ENCODE assay signal across 9 cellular contexts in genomic region chr17:41837761-41838538, GRCh38. TPM values are rescaled to one million over a fixed set of nuclear protein-coding genes. Genes with fewer than 3 reads are reported as not detected.
DNase-seq lines count a peak whose midpoint lies in the region; ATAC-seq and TF ChIP-seq lines count a peak whose summit lies in the region.
"Had no signal": no experiment of that assay in that cellular context is flagged by ENCODE, and none has a peak within 500 bp of the region (broad histone marks: within the 10 kb centered on the region; RNA-seq: fewer than 3 reads in every experiment).

Gene KLHL10, plus strand, starts transcription at chr17:41837825. Its CDS starts 108 bp downstream, at chr17:41837933.

- no peaks in the 10 kb centered on the region for H3K27me3 Mint-ChIP-seq in IgD-negative memory B cell
- H3K27me3 Mint-ChIP-seq in central memory CD8-positive, alpha-beta T cell: no peaks in the 10 kb centered on the region
- H3K27me3 Mint-ChIP-seq in nephron progenitor cell (ENCODE audit: low read depth, poor library complexity): peaks cover 4% of the 10 kb centered on the region

- H3K4me1 ChIP-seq in BE2C: peaks cover 4% of the 10 kb centered on the region; the same call in 1 of the 2 replicates
- peaks cover 0 to 18% (median 7%) of the 10 kb centered on the region in 4 donors for H3K4me1 ChIP-seq in tibial nerve

- no peak for ATAC-seq in central memory CD8-positive, alpha-beta T cell (replicated peaks; ENCODE audit: extremely low read depth, poor library complexity, severe bottlenecking)

- H3K27me3 ChIP-seq in BE2C (no peaks in the 10 kb centered on the region), tibial nerve (no peaks in the 10 kb centered on the region)

- H3K4me3 Mint-ChIP-seq in IgD-negative memory B cell (peak within 1 kb of the TSS; percentile 80 to 95 (median 89)), nephron progenitor cell (peak within 1 kb of the TSS; percentile 90)
- H3K4me3 Mint-ChIP-seq in central memory CD8-positive, alpha-beta T cell: peak within 1 kb of the TSS; percentile 81

- DNase-seq in BE2C: no peak
- no peak for DNase-seq in central memory CD8-positive, alpha-beta T cell (ENCODE audit: low spot score in 2 of 2)
- no peak for DNase-seq in nephron progenitor cell
- DNase-seq in tibial nerve (ENCODE audit: low spot score in 2 of 2): no peak
- DNase-seq in HEK293T (ENCODE audit: extremely low spot score): no peak
- no peak for DNase-seq in GM03348 (ENCODE audit: low spot score)
- DNase-seq in medulla oblongata (ENCODE audit: extremely low spot score): no peak
- DNase-seq: central memory CD4-positive, alpha-beta T cell had no signal

- 94 to 95% methylated on average over 15 of the region's 15 CpGs for WGBS in tibial nerve, 2 donors

- TF ChIP-seq CTCF in BE2C (IDR thresholded peaks at IDR 0.05; ENCODE audit: low read depth, low read length): no peak
- TF ChIP-seq CTCF in nephron progenitor cell (IDR thresholded peaks at IDR 0.05): no peak
- TF ChIP-seq CTCF in tibial nerve (IDR thresholded peaks at IDR 0.05): no peak

- peaks cover 5 to 13% (median 12%) of the 10 kb centered on the region in 3 donors for H3K4me1 Mint-ChIP-seq in IgD-negative memory B cell
- peaks cover 10% of the 10 kb centered on the region for H3K4me1 Mint-ChIP-seq in central memory CD8-positive, alpha-beta T cell
- peaks cover 16% of the 10 kb centered on the region for H3K4me1 Mint-ChIP-seq in nephron progenitor cell

- CTCF ChIA-PET in HEK293T (lab: Yijun Ruan, JAX): interaction anchor here (0.7 to 1.5 kb wide), 5 partner anchors 19 to 150 kb away, joined by 3 to 5 read pairs (median 3); no protein-coding TSS in a partner anchor

- H3K9me3 ChIP-seq in BE2C (no peaks in the 10 kb centered on the region), tibial nerve (no peaks in the 10 kb centered on the region)

- peaks cover under 1% of the 10 kb centered on the region for H3K36me3 Mint-ChIP-seq in IgD-negative memory B cell
- H3K36me3 Mint-ChIP-seq in central memory CD8-positive, alpha-beta T cell (ENCODE audit: insufficient read depth): no peaks in the 10 kb centered on the region
- peaks cover 6% of the 10 kb centered on the region for H3K36me3 Mint-ChIP-seq in nephron progenitor cell (ENCODE audit: low read depth)

- H3K27ac ChIP-seq in tibial nerve: peak within 1 kb of the TSS in 1 of 4 donors; percentile 86

- H3K4me3 ChIP-seq in BE2C (ENCODE audit: low read depth, low read length): peak within 1 kb of the TSS; percentile 86; the same call in 1 of the 2 replicates
- peak within 1 kb of the TSS in 1 of 4 donors; percentile 76 for H3K4me3 ChIP-seq in tibial nerve

- no peaks in the 10 kb centered on the region for H3K9me3 Mint-ChIP-seq in IgD-negative memory B cell
- no peaks in the 10 kb centered on the region for H3K9me3 Mint-ChIP-seq in central memory CD8-positive, alpha-beta T cell
- no peaks in the 10 kb centered on the region for H3K9me3 Mint-ChIP-seq in nephron progenitor cell

- TF ChIP-seq POLR2A in tibial nerve (IDR thresholded peaks at IDR 0.05): no peak

- H3K36me3 ChIP-seq in BE2C (peaks cover 13% of the 10 kb centered on the region; the same call in 1 of the 2 replicates), tibial nerve (peaks cover 0 to under 1% (median 0%) of the 10 kb centered on the region in 3 donors)

- POLR2A ChIA-PET in HEK293T (lab: Yijun Ruan, JAX): interaction anchor here (0.6 to 5.9 kb wide), 5 partner anchors 13 to 148 kb away, joined by 3 to 40 read pairs (median 4); partner anchors contain the start of genes FKBP10, ODAD4 and P3H4

- H3K27ac Mint-ChIP-seq in IgD-negative memory B cell: peak within 1 kb of the TSS; percentile 32 to 47 (median 39)
- no peak within 1 kb of the TSS for H3K27ac Mint-ChIP-seq in central memory CD8-positive, alpha-beta T cell (ENCODE audit: low read depth)
- H3K27ac Mint-ChIP-seq in nephron progenitor cell: no peak within 1 kb of the TSS

- no peak for TF ChIP-seq EP300 in tibial nerve (IDR thresholded peaks at IDR 0.05)

TF ChIP-seq in HEK293T, 16 proteins besides CTCF, POLR2A, EP300 and RAD21:
- TF ChIP-seq SUZ12 (IDR thresholded peaks at IDR 0.05): no peak
- TF ChIP-seq SP1 (IDR thresholded peaks at IDR 0.05): no peak
- TF ChIP-seq CTBP1 (IDR thresholded peaks at IDR 0.05; ENCODE audit: borderline replicate concordance): no peak
- no peak for TF ChIP-seq LEF1 (IDR thresholded peaks at IDR 0.05; ENCODE audit: borderline replicate concordance)
- TF ChIP-seq BHLHE40 (IDR thresholded peaks at IDR 0.05; ENCODE audit: borderline replicate concordance): no peak
- TF ChIP-seq HDGF (IDR thresholded peaks at IDR 0.05; ENCODE audit: borderline replicate concordance): no peak
- no peak for TF ChIP-seq ELF4 (IDR thresholded peaks at IDR 0.05)
- TF ChIP-seq ZNF384 (IDR thresholded peaks at IDR 0.05): no peak
TF ChIP-seq in HEK293T: peak in this region for 0.

RNA-seq across cellular contexts. Expression of gene KLHL10, which starts in this region (rescaled TPM):
- not detected for polyA plus RNA-seq in BE2C (2012; ENCODE audit: insufficient read depth, insufficient read length, low read depth)
- polyA plus RNA-seq in IgD-negative memory B cell: 0.16 TPM
- not detected for total RNA-seq in tibial nerve

Comparison
In these comparisons a context has a peak if more than half of its experiments do, and no peak if none do; other contexts are left out.
1. H3K27ac Mint-ChIP-seq: peak in IgD-negative memory B cell (3 of 3); none in central memory CD8-positive, alpha-beta T cell (single experiment) and nephron progenitor cell (single experiment).
2. Peak in every context shown above with its lines, with median percentiles within 50 percentile points of each other: H3K4me3 Mint-ChIP-seq.